13 cellular contexts compared by ENCODE assay signal in genomic region chr22:40175571-40176105, GRCh38. TPM values are rescaled to one million over a fixed set of nuclear protein-coding genes. Genes with fewer than 3 reads are reported as not detected.
A peak's percentile ranks its signal among the peaks of the same experiment; 100 is the strongest.
DNase-seq lines count a peak whose midpoint lies in the region; TF ChIP-seq lines count a peak whose summit lies in the region.
"Had no signal": no experiment of that assay in that cellular context is flagged by ENCODE, and none has a peak within 500 bp of the region (broad histone marks: within the 10 kb centered on the region; RNA-seq: fewer than 3 reads in every experiment).

No MANE protein-coding gene starts in this region.

- 42% methylated on average over 6 of the region's 6 CpGs for WGBS in suprapubic skin

- H3K4me1 Mint-ChIP-seq in activated naive CD4-positive, alpha-beta T cell treated with anti-CD3 and anti-CD28 coated beads for 36 hours (ENCODE audit: low read depth) = peaks cover 51% of the 10 kb centered on the region
- peaks cover 36% of the 10 kb centered on the region for H3K4me1 Mint-ChIP-seq in activated CD4-positive, alpha-beta memory T cell treated with anti-CD3 and anti-CD28 coated beads, Interleukin-2, amount 10 ng/mL, durations not matched to agents 7 days and 5 days

- no peak for TF ChIP-seq POLR2A in suprapubic skin (IDR thresholded peaks at IDR 0.05)

- intact Hi-C loops in activated naive CD4-positive, alpha-beta T cell treated with anti-CD3 and anti-CD28 coated beads for 36 hours (cut with micrococcal nuclease) = loop anchor here (2.0 to 5.0 kb wide), 6 partner anchors 59 to 643 kb away; partner anchors contain the start of genes GRAP2 and RPS19BP1

- H3K27ac Mint-ChIP-seq in activated naive CD4-positive, alpha-beta T cell treated with anti-CD3 and anti-CD28 coated beads for 36 hours = peak overlapping the region; percentile 97
- peak overlapping the region; percentile 48 for H3K27ac Mint-ChIP-seq in activated CD4-positive, alpha-beta memory T cell treated with anti-CD3 and anti-CD28 coated beads, Interleukin-2, amount 10 ng/mL, durations not matched to agents 7 days and 5 days

- no peaks in the 10 kb centered on the region for H3K9me3 Mint-ChIP-seq in activated naive CD4-positive, alpha-beta T cell treated with anti-CD3 and anti-CD28 coated beads for 36 hours
- H3K9me3 Mint-ChIP-seq in activated CD4-positive, alpha-beta memory T cell treated with anti-CD3 and anti-CD28 coated beads, Interleukin-2, amount 10 ng/mL, durations not matched to agents 7 days and 5 days = no peaks in the 10 kb centered on the region

- H3K4me3 ChIP-seq in suprapubic skin = no peak overlapping the region
- H3K4me3 ChIP-seq: ovary had no signal

- H3K36me3 ChIP-seq in suprapubic skin = no peaks in the 10 kb centered on the region
- H3K36me3 ChIP-seq: brain microvascular endothelial cell, ovary had no signal

- H3K4me1 ChIP-seq in suprapubic skin = peaks cover 48% of the 10 kb centered on the region

- no peaks in the 10 kb centered on the region for H3K27me3 Mint-ChIP-seq in activated naive CD4-positive, alpha-beta T cell treated with anti-CD3 and anti-CD28 coated beads for 36 hours (ENCODE audit: low read depth)
- H3K27me3 Mint-ChIP-seq in activated CD4-positive, alpha-beta memory T cell treated with anti-CD3 and anti-CD28 coated beads, Interleukin-2, amount 10 ng/mL, durations not matched to agents 7 days and 5 days = no peaks in the 10 kb centered on the region

- no peaks in the 10 kb centered on the region for H3K9me3 ChIP-seq in suprapubic skin
- H3K9me3 ChIP-seq: ovary had no signal

- H3K4me3 Mint-ChIP-seq in activated naive CD4-positive, alpha-beta T cell treated with anti-CD3 and anti-CD28 coated beads for 36 hours = no peak overlapping the region
- peak overlapping the region; percentile 22 for H3K4me3 Mint-ChIP-seq in activated CD4-positive, alpha-beta memory T cell treated with anti-CD3 and anti-CD28 coated beads, Interleukin-2, amount 10 ng/mL, durations not matched to agents 7 days and 5 days

- H3K27me3 ChIP-seq in suprapubic skin = no peaks in the 10 kb centered on the region
- H3K27me3 ChIP-seq: brain microvascular endothelial cell, ovary had no signal

- POLR2A ChIA-PET in activated CD4-positive, alpha-beta memory T cell treated with anti-CD3 and anti-CD28 coated beads, Interleukin-2, amount 10 ng/mL, durations not matched to agents 7 days and 5 days (lab: Charles Lee) = interaction anchor here (0.8 kb wide), 1 partner anchor 124 kb away, joined by 3 read pairs; no protein-coding TSS in a partner anchor

- peak overlapping the region; percentile 92 for H3K27ac ChIP-seq in suprapubic skin
- H3K27ac ChIP-seq: brain microvascular endothelial cell, ovary had no signal

- no peak for TF ChIP-seq EP300 in suprapubic skin (IDR thresholded peaks at IDR 0.05)

- DNase-seq in activated naive CD4-positive, alpha-beta T cell treated with anti-CD3 and anti-CD28 coated beads for 36 hours = no peak
- DNase-seq in activated naive CD4-positive, alpha-beta T cell treated with Interleukin-2 at 50 U/mL for 16 hours = no peak
- no peak for DNase-seq in activated CD4-positive, alpha-beta memory T cell treated with anti-CD3 and anti-CD28 coated beads, Interleukin-2, amount 10 ng/mL, durations not matched to agents 7 days and 5 days
- peak; percentile 35 for DNase-seq in fibroblast of peridontal ligament (ENCODE audit: extremely low read depth)
- no peak for DNase-seq in suprapubic skin (ENCODE audit: low spot score in 2 of 2)
- DNase-seq in NCI-H1417 (lab: John Stamatoyannopoulos, UW) = no peak
- DNase-seq in NK-92 (lab: John Stamatoyannopoulos, UW; ENCODE audit: unreplicated experiment) = no peak
- no peak for DNase-seq in NCI-H2171 treated with DMSO at 0.1 percent for 48 hours (lab: John Stamatoyannopoulos, UW)
- DNase-seq: activated CD4-positive, alpha-beta T cell treated with anti-CD3 and anti-CD28 coated beads for 4 hours; brain microvascular endothelial cell; GDM1; ovary; SHP77 had no signal

- H3K36me3 Mint-ChIP-seq in activated naive CD4-positive, alpha-beta T cell treated with anti-CD3 and anti-CD28 coated beads for 36 hours (ENCODE audit: low read depth) = peaks cover 3% of the 10 kb centered on the region
- peaks cover 17% of the 10 kb centered on the region for H3K36me3 Mint-ChIP-seq in activated CD4-positive, alpha-beta memory T cell treated with anti-CD3 and anti-CD28 coated beads, Interleukin-2, amount 10 ng/mL, durations not matched to agents 7 days and 5 days (ENCODE audit: low read depth)

- CTCF ChIA-PET in activated naive CD4-positive, alpha-beta T cell treated with anti-CD3 and anti-CD28 coated beads for 36 hours (lab: Charles Lee) = interaction anchor here (1.1 kb wide), 1 partner anchor 74 kb away, joined by 3 read pairs; no protein-coding TSS in a partner anchor
- CTCF ChIA-PET in activated CD4-positive, alpha-beta memory T cell treated with anti-CD3 and anti-CD28 coated beads, Interleukin-2, amount 10 ng/mL, durations not matched to agents 7 days and 5 days (lab: Charles Lee) = interaction anchor here (3.6 kb wide), 1 partner anchor 173 kb away, joined by 17 read pairs; no protein-coding TSS in a partner anchor

- no peak for TF ChIP-seq CTCF in suprapubic skin (IDR thresholded peaks at IDR 0.05)

RNA-seq across cellular contexts. Expression of gene TNRC6B, which starts 2.1 kb away (rescaled TPM):
- total RNA-seq in activated naive CD4-positive, alpha-beta T cell treated with anti-CD3 and anti-CD28 coated beads for 36 hours = 10 to 100 TPM; 37.9 TPM
- total RNA-seq in activated CD4-positive, alpha-beta memory T cell treated with anti-CD3 and anti-CD28 coated beads, Interleukin-2, amount 10 ng/mL, durations not matched to agents 7 days and 5 days = 10 to 100 TPM; 51.0 to 55.0 TPM
- total RNA-seq in suprapubic skin = 100 to 1,000 TPM in 1 of 4 donors, 10 to 100 TPM in 3; 44.2 to 179 (median 55.5) TPM
